In genomic region chr6:135642912-135643311, GRCh38 we compare ENCODE assay signal across 24 cellular contexts.
"Had no signal": no experiment of that assay in that cellular context is flagged by ENCODE, and none has a peak within 500 bp of the region (broad histone marks: within the 10 kb centered on the region; RNA-seq: fewer than 3 reads in every experiment).

No MANE protein-coding gene starts in this region.

- H3K36me3 ChIP-seq: gastrocnemius medialis, lower lobe of right lung, prostate gland, right atrium auricular region, sigmoid colon, thoracic aorta, tibial nerve, upper lobe of left lung had no signal

- ATAC-seq: esophagus mucosa; gastrocnemius medialis; left ventricle myocardium superior; lower lobe of right lung; naive thymus-derived CD8-positive, alpha-beta T cell; stimulated activated effector memory CD8-positive, alpha-beta T cell treated with anti-CD3 and anti-CD28 coated beads, Interleukin-12 subunit alpha, Interleukin-12 subunit beta, amount 100 ng/mL, for 72 hours had no signal

- H3K27ac ChIP-seq: dorsolateral prefrontal cortex, epithelial cell of prostate, gastrocnemius medialis, lower lobe of right lung, prostate gland, right atrium auricular region, sigmoid colon, thoracic aorta, tibial nerve, upper lobe of left lung had no signal

- H3K4me1 ChIP-seq: gastrocnemius medialis, lower lobe of right lung, prostate gland, right atrium auricular region, sigmoid colon, tibial nerve, upper lobe of left lung had no signal

- DNase-seq: dorsolateral prefrontal cortex; effector CD4-positive, alpha-beta T cell; foreskin fibroblast; gastrocnemius medialis; head of caudate nucleus; left ventricle myocardium superior; lower lobe of right lung; naive thymus-derived CD8-positive, alpha-beta T cell; nephron progenitor cell; nucleus accumbens; sigmoid colon; stimulated activated CD4-positive, alpha-beta T cell treated with anti-CD3 and anti-CD28 coated beads, Interleukin-2, amount 100 ng/mL, for 24 hours; stimulated activated CD4-positive, alpha-beta T cell treated with anti-CD3 and anti-CD28 coated beads, Interleukin-4, amount 100 ng/mL, for 24 hours; stimulated activated naive CD4-positive, alpha-beta T cell treated with Interleukin-2 at 50 U/mL for 16 hours; upper lobe of left lung had no signal

- H3K27me3 Mint-ChIP-seq: naive thymus-derived CD8-positive, alpha-beta T cell had no signal

- H3K36me3 Mint-ChIP-seq: naive thymus-derived CD8-positive, alpha-beta T cell had no signal

- H3K4me1 Mint-ChIP-seq: nephron progenitor cell had no signal

- H3K4me3 Mint-ChIP-seq: naive thymus-derived CD8-positive, alpha-beta T cell; nephron progenitor cell; stimulated activated effector memory CD8-positive, alpha-beta T cell treated with anti-CD3 and anti-CD28 coated beads, Interleukin-12 subunit alpha, Interleukin-12 subunit beta, amount 100 ng/mL, for 72 hours had no signal

- H3K9me3 ChIP-seq: gastrocnemius medialis, lower lobe of right lung, prostate gland, right atrium auricular region, sigmoid colon, thoracic aorta, tibial nerve, upper lobe of left lung had no signal

- FAIRE-seq: keratinocyte, urothelium cell line had no signal

- H3K27me3 ChIP-seq: dorsolateral prefrontal cortex, gastrocnemius medialis, right atrium auricular region, sigmoid colon, tibial nerve, upper lobe of left lung had no signal

- H3K4me3 ChIP-seq: dorsolateral prefrontal cortex, gastrocnemius medialis, lower lobe of right lung, prostate gland, right atrium auricular region, sigmoid colon, thoracic aorta, tibial nerve, upper lobe of left lung had no signal

- H3K27ac Mint-ChIP-seq: naive thymus-derived CD8-positive, alpha-beta T cell; nephron progenitor cell; stimulated activated effector memory CD8-positive, alpha-beta T cell treated with anti-CD3 and anti-CD28 coated beads, Interleukin-12 subunit alpha, Interleukin-12 subunit beta, amount 100 ng/mL, for 72 hours had no signal
